ENCODE assay signal across 18 cellular contexts in the genomic region with DNA sequence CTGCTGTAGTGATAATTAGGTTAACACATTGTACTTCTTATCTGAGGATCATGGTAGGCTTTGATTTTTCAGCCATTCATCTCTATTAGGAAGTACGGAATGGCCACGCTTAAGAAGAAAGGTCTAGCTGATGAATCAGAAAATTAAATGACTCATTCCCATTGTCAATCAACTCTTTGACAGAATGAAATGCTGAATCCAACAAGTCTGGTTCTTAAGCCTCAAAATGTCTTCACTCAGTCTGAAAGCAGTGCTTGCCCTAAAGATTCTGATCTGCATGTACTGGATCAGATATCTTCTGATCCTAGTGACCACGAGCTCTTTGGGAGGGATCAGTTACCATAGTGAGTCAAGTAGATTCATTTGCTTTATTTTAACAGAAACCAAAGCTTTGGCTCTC. TPM values are rescaled to one million over a fixed set of nuclear protein-coding genes. Genes with fewer than 3 reads are reported as not detected.
DNase-seq lines count a peak whose midpoint lies in the region; ATAC-seq and TF ChIP-seq lines count a peak whose summit lies in the region.
"Had no signal": no experiment of that assay in that cellular context is flagged by ENCODE, and none has a peak within 500 bp of the region (broad histone marks: within the 10 kb centered on the region; RNA-seq: fewer than 3 reads in every experiment).

No MANE protein-coding gene starts in this region.

- no peaks in the 10 kb centered on the region for H3K36me3 Mint-ChIP-seq in nephron (ENCODE audit: low read depth)
- no peaks in the 10 kb centered on the region for H3K36me3 Mint-ChIP-seq in Calu3 (ENCODE audit: insufficient read depth, unreplicated experiment)
- H3K36me3 Mint-ChIP-seq: activated naive CD8-positive, alpha-beta T cell treated with anti-CD3 and anti-CD28 coated beads, Interleukin-2, amount 10 ng/mL, durations not matched to agents 7 days and 5 days; CD4-positive, CD25-positive, alpha-beta regulatory T cell had no signal

- DNase-seq in left ventricle myocardium inferior = no peak
- no peak for DNase-seq in Right ventricle myocardium superior
- peak; percentile 69 for DNase-seq in epithelial cell of esophagus (ENCODE audit: low read depth)
- DNase-seq in Calu3 = no peak
- DNase-seq in stimulated activated CD4-positive, alpha-beta T cell treated with anti-CD3 and anti-CD28 coated beads, Interleukin-15, amount 100 ng/mL, for 24 hours = no peak
- DNase-seq: activated CD4-positive, alpha-beta T cell treated with anti-CD3 and anti-CD28 coated beads, Interleukin-2, amount 50 U/mL, for 1 hour; activated naive CD8-positive, alpha-beta T cell treated with anti-CD3 and anti-CD28 coated beads, Interleukin-2, amount 10 ng/mL, durations not matched to agents 7 days and 5 days; activated T-cell treated with anti-CD3 and anti-CD28 coated beads, Interleukin-2, amount 50 U/mL, for 4 hours; CD4-positive, CD25-positive, alpha-beta regulatory T cell; islet precursor cell; mucosa of descending colon; NCI-H2107; pancreas; stimulated activated naive CD4-positive, alpha-beta T cell; uterus had no signal

- peaks cover 46% of the 10 kb centered on the region for H3K4me1 ChIP-seq in left ventricle myocardium inferior
- H3K4me1 ChIP-seq: pancreas, uterus had no signal

- peak overlapping the region; percentile 86 to 94 (median 92) for H3K27ac Mint-ChIP-seq in nephron
- no peak overlapping the region for H3K27ac Mint-ChIP-seq in Calu3 (ENCODE audit: unreplicated experiment)
- H3K27ac Mint-ChIP-seq: activated naive CD8-positive, alpha-beta T cell treated with anti-CD3 and anti-CD28 coated beads, Interleukin-2, amount 10 ng/mL, durations not matched to agents 7 days and 5 days; CD4-positive, CD25-positive, alpha-beta regulatory T cell had no signal

- no peaks in the 10 kb centered on the region for H3K27me3 ChIP-seq in left ventricle myocardium inferior (ENCODE audit: low read depth)
- H3K27me3 ChIP-seq: uterus had no signal

- H3K4me1 Mint-ChIP-seq in nephron = peaks cover 64% of the 10 kb centered on the region
- no peaks in the 10 kb centered on the region for H3K4me1 Mint-ChIP-seq in Calu3 (ENCODE audit: low read depth, unreplicated experiment)

- TF ChIP-seq CTCF in left ventricle myocardium inferior (IDR thresholded peaks at IDR 0.05; ENCODE audit: borderline replicate concordance) = no peak
- no peak for TF ChIP-seq CTCF in epithelial cell of esophagus (IDR thresholded peaks at IDR 0.05; ENCODE audit: insufficient read depth, low read depth, low read length, missing control alignments)
- TF ChIP-seq CTCF in nephron (IDR thresholded peaks at IDR 0.05; ENCODE audit: unreplicated experiment in 3 of 3) = no peak
- TF ChIP-seq CTCF in Calu3 (IDR thresholded peaks at IDR 0.05; ENCODE audit: unreplicated experiment) = no peak

- H3K4me3 ChIP-seq in left ventricle myocardium inferior = no peak overlapping the region
- H3K4me3 ChIP-seq in epithelial cell of esophagus (ENCODE audit: low read length) = no peak overlapping the region
- H3K4me3 ChIP-seq: mucosa of descending colon, pancreas, uterus had no signal

- CTCF ChIA-PET in Calu3 (lab: Charles Lee) = no interaction called here

- H3K9me3 ChIP-seq in left ventricle myocardium inferior (replicated peaks) = no peaks in the 10 kb centered on the region
- H3K9me3 ChIP-seq: mucosa of descending colon, pancreas, uterus had no signal

- H3K9me3 Mint-ChIP-seq in nephron (no peaks in the 10 kb centered on the region), Calu3 (ENCODE audit: low read depth, unreplicated experiment) (peaks cover 9% of the 10 kb centered on the region)
- H3K9me3 Mint-ChIP-seq: activated naive CD8-positive, alpha-beta T cell treated with anti-CD3 and anti-CD28 coated beads, Interleukin-2, amount 10 ng/mL, durations not matched to agents 7 days and 5 days; activated T-cell treated with anti-CD3 and anti-CD28 coated beads, Interleukin-2, amount 50 U/mL, for 4 hours had no signal

- intact Hi-C loops in left ventricle myocardium inferior (cut with micrococcal nuclease) = no loop called here
- intact Hi-C loops in Right ventricle myocardium superior (cut with DNase I) = no loop called here
- intact Hi-C loops in Calu3 (cut with micrococcal nuclease; ENCODE audit: unreplicated experiment) = no loop called here

- no peaks in the 10 kb centered on the region for H3K36me3 ChIP-seq in left ventricle myocardium inferior
- H3K36me3 ChIP-seq: pancreas, uterus had no signal

- H3K27me3 Mint-ChIP-seq in nephron (ENCODE audit: low read depth) = peaks cover 21% of the 10 kb centered on the region
- H3K27me3 Mint-ChIP-seq in Calu3 (ENCODE audit: unreplicated experiment) = peaks cover 16% of the 10 kb centered on the region

- peak overlapping the region in 2 of 3 experiments; percentile 26 to 90 for H3K4me3 Mint-ChIP-seq in nephron
- no peak overlapping the region for H3K4me3 Mint-ChIP-seq in Calu3 (ENCODE audit: low read depth, unreplicated experiment)
- H3K4me3 Mint-ChIP-seq: activated naive CD8-positive, alpha-beta T cell treated with anti-CD3 and anti-CD28 coated beads, Interleukin-2, amount 10 ng/mL, durations not matched to agents 7 days and 5 days; activated T-cell treated with anti-CD3 and anti-CD28 coated beads, Interleukin-2, amount 50 U/mL, for 4 hours; CD4-positive, CD25-positive, alpha-beta regulatory T cell had no signal

- no TSS peak for BruUV-seq in Calu3 (replicated peaks; lab: Mats Ljungman, UMichigan)

- H3K27ac ChIP-seq in left ventricle myocardium inferior (replicated peaks) = peak overlapping the region; percentile 95
- H3K27ac ChIP-seq: pancreas had no signal

- ATAC-seq in Right ventricle myocardium superior (ENCODE audit: poor library complexity) = no peak
- no peak for ATAC-seq in HG03139 (IDR thresholded peaks at IDR 0.05; ENCODE audit: unreplicated experiment)
- no peak for ATAC-seq in GM18502 (IDR thresholded peaks at IDR 0.05; ENCODE audit: poor library complexity, unreplicated experiment)
- ATAC-seq: activated T-cell treated with anti-CD3 and anti-CD28 coated beads, Interleukin-2, amount 50 U/mL, for 4 hours; mucosa of descending colon; pancreas had no signal

RNA-seq across cellular contexts. Expression of gene CELF2, which starts 5.7 kb away (rescaled TPM):
- total RNA-seq in left ventricle myocardium inferior = 74.9 TPM
- 67.7 TPM for total RNA-seq in Right ventricle myocardium superior
- total RNA-seq in Calu3 (2022) = not detected in 2 replicates

Comparison
In these comparisons a context has a peak if more than half of its experiments do, and no peak if none do; other contexts are left out.
1. RNA of gene CELF2, which starts 5.7 kb away (total RNA-seq): 74.9 TPM in left ventricle myocardium inferior (single experiment) and 67.7 TPM in Right ventricle myocardium superior (single experiment); not detected in Calu3; every median in the first group is over 10 times any median in the second.